32 cellular contexts compared by ENCODE assay signal in genomic region chr5:89010512-89010911, GRCh38.
"Had no signal": no experiment of that assay in that cellular context is flagged by ENCODE, and none has a peak within 500 bp of the region (broad histone marks: within the 10 kb centered on the region; RNA-seq: fewer than 3 reads in every experiment).

No MANE protein-coding gene starts in this region.

- H3K27me3 ChIP-seq: adrenal gland, body of pancreas, colonic mucosa, esophagus squamous epithelium, gastroesophageal sphincter had no signal

- H3K27me3 Mint-ChIP-seq: activated B cell treated with CpG ODN at 0.5 μM for 24 hours; activated naive CD4-positive, alpha-beta T cell treated with anti-CD3 and anti-CD28 coated beads, Interleukin-2, amount 50 U/mL, for 24 hours; activated naive CD8-positive, alpha-beta T cell treated with anti-CD3 and anti-CD28 coated beads, Interleukin-2, amount 50 U/mL, for 24 hours had no signal

- FAIRE-seq: endometrium, endothelial cell of umbilical vein, TTC549 had no signal

- H3K4me3 ChIP-seq: adrenal gland, body of pancreas, colonic mucosa, esophagus squamous epithelium, gastroesophageal sphincter had no signal

- ATAC-seq: activated CD4-positive, CD25-positive, alpha-beta regulatory T cell treated with anti-CD3 and anti-CD28 coated beads, Interleukin-2, amount 50 U/mL, for 24 hours; activated CD8-positive, alpha-beta T cell treated with anti-CD3 and anti-CD28 coated beads for 36 hours; activated naive CD8-positive, alpha-beta T cell treated with anti-CD3 and anti-CD28 coated beads, Interleukin-2, amount 50 U/mL, for 24 hours; body of pancreas; gastroesophageal sphincter had no signal

- H3K36me3 ChIP-seq: adrenal gland, colonic mucosa, esophagus squamous epithelium, gastroesophageal sphincter had no signal

- H3K9me3 Mint-ChIP-seq: activated B cell treated with CpG ODN at 0.5 μM for 24 hours; activated CD8-positive, alpha-beta T cell treated with anti-CD3 and anti-CD28 coated beads for 36 hours; activated naive CD4-positive, alpha-beta T cell treated with anti-CD3 and anti-CD28 coated beads for 36 hours; activated naive CD4-positive, alpha-beta T cell treated with anti-CD3 and anti-CD28 coated beads, Interleukin-2, amount 50 U/mL, for 24 hours; activated naive CD8-positive, alpha-beta T cell treated with anti-CD3 and anti-CD28 coated beads for 36 hours; activated naive CD8-positive, alpha-beta T cell treated with anti-CD3 and anti-CD28 coated beads, Interleukin-2, amount 50 U/mL, for 24 hours; activated T-helper 1 cell treated with anti-CD3 and anti-CD28 coated beads, Interleukin-12 subunit alpha, Interleukin-12 subunit beta, Interleukin-2, Interleukin-4 antibody, amounts not matched to agents 30 ng/mL and 10 ng/mL and 1 ng/mL, durations not matched to agents 14 hours and 24 hours and 36 hours; activated T-helper 2 cell treated with anti-CD3 and anti-CD28 coated beads, Interferon-gamma antibody, Interleukin-2, Interleukin-4, amounts not matched to agents 10 μg/mL and 5 μg/mL and 100 μg/mL, durations not matched to agents 14 hours and 24 hours and 36 hours had no signal

- H3K4me3 Mint-ChIP-seq: activated B cell treated with CpG ODN at 0.5 μM for 24 hours; activated CD8-positive, alpha-beta T cell treated with anti-CD3 and anti-CD28 coated beads for 36 hours; activated naive CD4-positive, alpha-beta T cell treated with anti-CD3 and anti-CD28 coated beads for 36 hours; activated naive CD4-positive, alpha-beta T cell treated with anti-CD3 and anti-CD28 coated beads, Interleukin-2, amount 50 U/mL, for 24 hours; activated naive CD8-positive, alpha-beta T cell treated with anti-CD3 and anti-CD28 coated beads for 36 hours; activated naive CD8-positive, alpha-beta T cell treated with anti-CD3 and anti-CD28 coated beads, Interleukin-2, amount 50 U/mL, for 24 hours; activated T-helper 1 cell treated with anti-CD3 and anti-CD28 coated beads, Interleukin-12 subunit alpha, Interleukin-12 subunit beta, Interleukin-2, Interleukin-4 antibody, amounts not matched to agents 30 ng/mL and 10 ng/mL and 1 ng/mL, durations not matched to agents 14 hours and 24 hours and 36 hours had no signal

- H3K27ac ChIP-seq: adrenal gland, body of pancreas, colonic mucosa, epithelial cell of prostate, esophagus squamous epithelium, gastroesophageal sphincter, VCaP had no signal

- H3K9me3 ChIP-seq: adrenal gland, body of pancreas, colonic mucosa, esophagus squamous epithelium, gastroesophageal sphincter had no signal

- DNase-seq: activated B cell treated with CpG ODN at 0.5 μM for 24 hours; activated CD4-positive, alpha-beta T cell treated with anti-CD3 and anti-CD28 coated beads for 48 hours; activated CD4-positive, alpha-beta T cell treated with anti-CD3 and anti-CD28 coated beads, Interleukin-2, amount 50 U/mL, for 1 hour; activated CD4-positive, alpha-beta T cell treated with anti-CD3 and anti-CD28 coated beads, Interleukin-2, amount 50 U/mL, for 48 hours; activated CD8-positive, alpha-beta memory T cell treated with anti-CD3 and anti-CD28 coated beads for 24 hours; activated CD8-positive, alpha-beta T cell treated with anti-CD3 and anti-CD28 coated beads for 36 hours; activated effector memory CD4-positive, alpha-beta T cell treated with anti-CD3 and anti-CD28 coated beads, Interleukin-2, amount 50 U/mL, for 16 hours; activated naive CD4-positive, alpha-beta T cell treated with anti-CD3 and anti-CD28 coated beads for 36 hours; activated naive CD8-positive, alpha-beta T cell treated with anti-CD3 and anti-CD28 coated beads for 36 hours; activated naive CD8-positive, alpha-beta T cell treated with anti-CD3 and anti-CD28 coated beads, Interleukin-2, amount 50 U/mL, for 24 hours; activated T-cell treated with anti-CD3 and anti-CD28 coated beads, Interleukin-2, amount 50 U/mL, for 48 hours; adrenal gland; amygdala; aorta; body of pancreas; central memory CD4-positive, alpha-beta T cell; cerebellar nuclear complex; colonic mucosa; effector CD8-positive, alpha-beta T cell; esophagus squamous epithelium; foreskin melanocyte; head of caudate nucleus had no signal

- H3K4me1 Mint-ChIP-seq: activated B cell treated with CpG ODN at 0.5 μM for 24 hours; activated naive CD4-positive, alpha-beta T cell treated with anti-CD3 and anti-CD28 coated beads, Interleukin-2, amount 50 U/mL, for 24 hours; activated naive CD8-positive, alpha-beta T cell treated with anti-CD3 and anti-CD28 coated beads for 36 hours had no signal

- H3K4me1 ChIP-seq: adrenal gland, body of pancreas, colonic mucosa, esophagus squamous epithelium had no signal

- H3K36me3 Mint-ChIP-seq: activated naive CD4-positive, alpha-beta T cell treated with anti-CD3 and anti-CD28 coated beads, Interleukin-2, amount 50 U/mL, for 24 hours; activated naive CD8-positive, alpha-beta T cell treated with anti-CD3 and anti-CD28 coated beads for 36 hours had no signal
